ENCODE assay signal across 18 cellular contexts in genomic region chr2:180992994-180993393, GRCh38.
"Had no signal": no experiment of that assay in that cellular context is flagged by ENCODE, and none has a peak within 500 bp of the region (broad histone marks: within the 10 kb centered on the region; RNA-seq: fewer than 3 reads in every experiment).

No MANE protein-coding gene starts in this region.

- H3K4me1 ChIP-seq: left lung, thyroid gland had no signal

- H3K9me3 ChIP-seq: left lung, ovary, psoas muscle, right atrium auricular region, thyroid gland had no signal

- H3K4me3 ChIP-seq: left lung, ovary, psoas muscle, right atrium auricular region, thyroid gland had no signal

- H3K27ac Mint-ChIP-seq: brain; dendritic cell treated with granulocyte-macrophage colony-stimulating factor and Interleukin-4, amounts not matched to agents 40 ng/mL and 50 ng/mL, for 4 days; natural killer cell treated with Interleukin-12 subunit alpha and Interleukin-12 subunit beta and Interleukin-15 and Interleukin-18, amount 100 ng/mL, for 72 hours; stimulated activated naive CD8-positive, alpha-beta T cell treated with anti-CD3 and anti-CD28 coated beads, Interleukin-15, Interleukin-2, amounts not matched to agents 100 ng/mL and 50 ng/mL, for 24 hours; T-helper 2 cell treated with Interferon-gamma antibody and Interleukin-4, amounts not matched to agents 5 μg/mL and 100 μg/mL, for 36 hours; WTC11 had no signal

- H3K27me3 Mint-ChIP-seq: brain; dendritic cell treated with granulocyte-macrophage colony-stimulating factor and Interleukin-4, amounts not matched to agents 40 ng/mL and 50 ng/mL, for 4 days; natural killer cell treated with Interleukin-12 subunit alpha and Interleukin-12 subunit beta and Interleukin-15 and Interleukin-18, amount 100 ng/mL, for 72 hours; stimulated activated naive CD8-positive, alpha-beta T cell treated with anti-CD3 and anti-CD28 coated beads, Interleukin-15, Interleukin-2, amounts not matched to agents 100 ng/mL and 50 ng/mL, for 24 hours had no signal

- H3K27me3 ChIP-seq: left lung, ovary, right atrium auricular region, thyroid gland had no signal

- H3K27ac ChIP-seq: left lung, ovary, psoas muscle, right atrium auricular region, thyroid gland had no signal

- H3K36me3 ChIP-seq: left lung, ovary, right atrium auricular region, thyroid gland had no signal

- ATAC-seq: activated naive CD4-positive, alpha-beta T cell treated with anti-CD3 and anti-CD28 coated beads, Interleukin-2, amount 50 U/mL, for 72 hours; left lung; natural killer cell treated with Interleukin-12 subunit alpha and Interleukin-12 subunit beta and Interleukin-15 and Interleukin-18, amount 100 ng/mL, for 72 hours; psoas muscle; WTC11 had no signal

- H3K4me3 Mint-ChIP-seq: brain; dendritic cell treated with granulocyte-macrophage colony-stimulating factor and Interleukin-4, amounts not matched to agents 40 ng/mL and 50 ng/mL, for 4 days; natural killer cell treated with Interleukin-12 subunit alpha and Interleukin-12 subunit beta and Interleukin-15 and Interleukin-18, amount 100 ng/mL, for 72 hours; stimulated activated naive CD8-positive, alpha-beta T cell treated with anti-CD3 and anti-CD28 coated beads, Interleukin-15, Interleukin-2, amounts not matched to agents 100 ng/mL and 50 ng/mL, for 24 hours; T-helper 2 cell treated with Interferon-gamma antibody and Interleukin-4, amounts not matched to agents 5 μg/mL and 100 μg/mL, for 36 hours; WTC11 had no signal

- H3K9me3 Mint-ChIP-seq: activated naive CD4-positive, alpha-beta T cell treated with anti-CD3 and anti-CD28 coated beads, Interleukin-2, amount 50 U/mL, for 72 hours; brain; dendritic cell treated with granulocyte-macrophage colony-stimulating factor and Interleukin-4, amounts not matched to agents 40 ng/mL and 50 ng/mL, for 4 days; natural killer cell treated with Interleukin-12 subunit alpha and Interleukin-12 subunit beta and Interleukin-15 and Interleukin-18, amount 100 ng/mL, for 72 hours; stimulated activated naive CD8-positive, alpha-beta T cell treated with anti-CD3 and anti-CD28 coated beads, Interleukin-15, Interleukin-2, amounts not matched to agents 100 ng/mL and 50 ng/mL, for 24 hours; T-helper 2 cell treated with Interferon-gamma antibody and Interleukin-4, amounts not matched to agents 5 μg/mL and 100 μg/mL, for 36 hours; WTC11 had no signal

- DNase-seq: activated T-cell treated with anti-CD3 and anti-CD28 coated beads, Interleukin-2, amount 50 U/mL, for 1 hour; aorta; effector CD4-positive, alpha-beta T cell; erythroblast; foreskin melanocyte; left lung; ovary; psoas muscle; substantia nigra; thyroid gland had no signal
